13 cellular contexts compared by ENCODE assay signal in the genomic region with DNA sequence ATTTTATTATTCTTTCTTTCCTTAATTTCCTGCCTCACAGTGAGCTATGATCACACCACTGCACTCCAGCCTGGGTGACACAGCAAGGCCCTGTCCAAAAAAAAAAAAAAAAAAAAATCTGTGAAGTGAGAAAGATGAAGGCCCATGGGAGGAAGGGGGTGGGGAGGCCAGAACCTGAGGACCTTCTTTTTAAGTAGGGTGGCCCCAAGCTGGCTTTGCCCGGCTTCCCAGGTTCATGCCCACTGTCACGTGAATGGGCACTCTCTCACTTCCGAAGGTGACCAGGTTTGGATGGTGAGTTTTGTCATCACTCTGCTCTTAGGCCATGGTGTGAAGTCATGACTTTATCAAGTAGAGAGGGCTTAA.
A peak's percentile ranks its signal among the peaks of the same experiment; 100 is the strongest.
DNase-seq lines count a peak whose midpoint lies in the region; ATAC-seq and TF ChIP-seq lines count a peak whose summit lies in the region.
"Had no signal": no experiment of that assay in that cellular context is flagged by ENCODE, and none has a peak within 500 bp of the region (broad histone marks: within the 10 kb centered on the region; RNA-seq: fewer than 3 reads in every experiment).

No MANE protein-coding gene starts in this region.

- H3K4ac ChIP-seq in trophoblast cell (ENCODE audit: low read depth, low read length) = no peak overlapping the region

- H3K4me2 ChIP-seq in hepatocyte (peak overlapping the region; percentile 92), trophoblast cell (ENCODE audit: low read length) (no peak overlapping the region)
- H3K4me2 ChIP-seq: BLaER1 treated with 17β-estradiol and CSF1 and Interleukin-3, amounts not matched to agents 10 nM and 100 nM had no signal

- H3K27me3 ChIP-seq in hepatocyte (no peaks in the 10 kb centered on the region), trophoblast cell (ENCODE audit: insufficient read depth, low read length) (peaks cover 19% of the 10 kb centered on the region), upper lobe of right lung (peaks cover 19% of the 10 kb centered on the region)
- H3K27me3 ChIP-seq: BLaER1 treated with 17β-estradiol and CSF1 and Interleukin-3, amounts not matched to agents 10 nM and 100 nM had no signal

- TF ChIP-seq CTCF in hepatocyte (IDR thresholded peaks at IDR 0.05; ENCODE audit: poor library complexity) = no peak
- no peak for TF ChIP-seq CTCF in upper lobe of right lung (IDR thresholded peaks at IDR 0.05)

- H2AFZ ChIP-seq in hepatocyte (no peak overlapping the region), trophoblast cell (ENCODE audit: insufficient read depth, low read length, poor library complexity) (no peak overlapping the region)

- DNase-seq in amniotic epithelial cell (ENCODE audit: low read depth) (peak; percentile 46), hepatocyte (ENCODE audit: low spot score) (no peak), trophoblast cell (no peak), upper lobe of right lung (no peak)
- DNase-seq: activated CD4-positive, alpha-beta T cell treated with anti-CD3 and anti-CD28 coated beads for 48 hours; activated CD8-positive, alpha-beta memory T cell treated with anti-CD3 and anti-CD28 coated beads, Interleukin-2, amount 50 U/mL, for 48 hours; hippocampal formation; KBM-7; NCI-H526 treated with DMSO at 0.1 percent for 48 hours had no signal

- H4K91ac ChIP-seq in trophoblast cell (ENCODE audit: low read depth, low read length) = no peak overlapping the region

- H3K4me3 ChIP-seq in hepatocyte (no peak overlapping the region), trophoblast cell (ENCODE audit: low read depth, low read length) (no peak overlapping the region), upper lobe of right lung (peak overlapping the region; percentile 49)
- H3K4me3 ChIP-seq: BLaER1 treated with 17β-estradiol and CSF1 and Interleukin-3, amounts not matched to agents 10 nM and 100 nM had no signal

- H3K27ac ChIP-seq in hepatocyte (peak overlapping the region; percentile 94), trophoblast cell (ENCODE audit: low read depth, low read length) (no peak overlapping the region), upper lobe of right lung (peak overlapping the region; percentile 73)
- H3K27ac ChIP-seq: BLaER1 treated with 17β-estradiol and CSF1 and Interleukin-3, amounts not matched to agents 10 nM and 100 nM had no signal

- H4K8ac ChIP-seq in trophoblast cell (ENCODE audit: low read depth, low read length) = no peak overlapping the region

- intact Hi-C loops in upper lobe of right lung (cut with DNase I) = no loop called here

- H3K9ac ChIP-seq in trophoblast cell (ENCODE audit: low read length) = no peak overlapping the region
- H3K9ac ChIP-seq: BLaER1 treated with 17β-estradiol and CSF1 and Interleukin-3, amounts not matched to agents 10 nM and 100 nM had no signal

- no peaks in the 10 kb centered on the region for H4K20me1 ChIP-seq in hepatocyte (ENCODE audit: insufficient read depth, poor library complexity, severe bottlenecking)
- H4K20me1 ChIP-seq: BLaER1 treated with 17β-estradiol and CSF1 and Interleukin-3, amounts not matched to agents 10 nM and 100 nM had no signal

- H2AK5ac ChIP-seq in trophoblast cell (ENCODE audit: low read length) = no peak overlapping the region

- no peak for ATAC-seq in upper lobe of right lung
- no peak for ATAC-seq in HG03159 (IDR thresholded peaks at IDR 0.05; ENCODE audit: unreplicated experiment)
- no peak for ATAC-seq in GM21381 (IDR thresholded peaks at IDR 0.05; ENCODE audit: unreplicated experiment)
- ATAC-seq in HG02642 (IDR thresholded peaks at IDR 0.05; ENCODE audit: poor library complexity, unreplicated experiment) = no peak

- H2BK120ac ChIP-seq in trophoblast cell (ENCODE audit: insufficient read depth, low read length, poor library complexity) = peak overlapping the region; percentile 49

- no peak overlapping the region for H3K23ac ChIP-seq in trophoblast cell (ENCODE audit: low read length)

- H3K79me2 ChIP-seq in hepatocyte (no peaks in the 10 kb centered on the region), trophoblast cell (ENCODE audit: control insufficient read depth, insufficient read depth, low read length, poor library complexity) (no peaks in the 10 kb centered on the region)

- no peak overlapping the region for H4K12ac ChIP-seq in trophoblast cell (ENCODE audit: low read depth, low read length)

- H3K9me3 ChIP-seq in hepatocyte (ENCODE audit: low read depth) (no peaks in the 10 kb centered on the region), trophoblast cell (ENCODE audit: insufficient read depth, low read depth, low read length) (peaks cover 30% of the 10 kb centered on the region), upper lobe of right lung (no peaks in the 10 kb centered on the region)

- no peak overlapping the region for H3K18ac ChIP-seq in trophoblast cell (ENCODE audit: low read length)

- no peak overlapping the region for H2BK5ac ChIP-seq in trophoblast cell (ENCODE audit: low read depth, low read length, poor library complexity)

- H3K9me2 ChIP-seq in hepatocyte (replicated peaks; ENCODE audit: insufficient read depth) = no peaks in the 10 kb centered on the region

- no peaks in the 10 kb centered on the region for H3K36me3 ChIP-seq in hepatocyte (replicated peaks; ENCODE audit: insufficient read depth, low read depth)
- H3K36me3 ChIP-seq in trophoblast cell (ENCODE audit: control insufficient read depth in 1 of 2, insufficient read depth in 2 of 2, low read length in 2 of 2) = peaks cover 0 to 3% of the 10 kb centered on the region in 2 experiments
- H3K36me3 ChIP-seq in upper lobe of right lung = no peaks in the 10 kb centered on the region

- 84% methylated on average over 3 of the region's 3 CpGs for WGBS in hepatocyte (ENCODE audit: low lambda C conversion rate, missing lambda C conversion rate)
- WGBS in trophoblast cell (ENCODE audit: extremely low coverage, insufficient coverage, insufficient read length) = no CpG with 5 or more reads among the region's 3 CpGs

- H3K79me1 ChIP-seq in trophoblast cell (ENCODE audit: low read length) = peaks cover 2% of the 10 kb centered on the region

- no peak overlapping the region for H2BK12ac ChIP-seq in trophoblast cell (ENCODE audit: low read length)

- H3K4me1 ChIP-seq in hepatocyte (ENCODE audit: insufficient read depth) = peaks cover 32% of the 10 kb centered on the region
- H3K4me1 ChIP-seq in trophoblast cell (ENCODE audit: control insufficient read depth in 1 of 2, insufficient read depth in 2 of 2, low read length in 2 of 2) = peaks cover 3 to 6% of the 10 kb centered on the region in 2 experiments
- H3K4me1 ChIP-seq in upper lobe of right lung = peaks cover 5% of the 10 kb centered on the region
- H3K4me1 ChIP-seq: BLaER1 treated with 17β-estradiol and CSF1 and Interleukin-3, amounts not matched to agents 10 nM and 100 nM had no signal

- no peak overlapping the region for H3K14ac ChIP-seq in trophoblast cell (ENCODE audit: low read length)
